9 cellular contexts compared by ENCODE assay signal in the genomic region with DNA sequence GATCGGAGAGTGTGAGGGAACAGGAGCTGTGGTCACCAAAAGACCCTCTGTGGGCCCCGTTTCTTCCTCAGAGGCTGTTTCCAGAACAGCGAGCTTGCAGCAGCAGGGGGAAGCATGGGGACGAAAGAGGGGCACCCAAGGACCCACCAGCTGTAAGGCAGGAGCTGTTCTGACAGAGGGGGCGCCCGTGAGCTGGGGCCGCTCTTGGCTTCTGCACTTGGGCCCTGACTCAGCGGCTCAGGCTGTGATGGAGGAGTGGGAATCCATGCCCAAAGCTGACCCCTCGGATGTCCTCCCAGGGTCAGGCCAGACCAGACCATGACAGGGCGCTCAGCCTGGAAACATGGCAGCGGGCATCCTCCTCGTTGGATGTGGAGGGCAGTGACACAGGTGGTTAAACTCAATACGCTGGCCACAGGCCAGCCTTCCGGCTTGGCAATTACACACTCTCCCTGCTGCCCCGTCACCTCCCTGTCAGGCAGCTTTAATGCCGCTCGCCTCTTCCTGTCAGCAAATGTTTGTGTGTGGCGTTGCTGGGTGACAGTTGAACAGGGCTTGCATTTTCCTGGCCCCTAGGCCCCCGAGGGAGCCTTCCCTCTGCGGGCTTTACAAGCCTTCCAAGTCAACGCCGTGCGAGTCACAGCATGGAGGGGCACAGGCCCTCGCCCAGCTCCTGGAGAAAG.
DNase-seq lines count a peak whose midpoint lies in the region; ATAC-seq, FAIRE-seq and TF ChIP-seq lines count a peak whose summit lies in the region.
"Had no signal": no experiment of that assay in that cellular context is flagged by ENCODE, and none has a peak within 500 bp of the region (broad histone marks: within the 10 kb centered on the region; RNA-seq: fewer than 3 reads in every experiment).

No MANE protein-coding gene starts in this region.

- DNase-seq in CD8-positive, alpha-beta memory T cell, result peak in 3 of 5 donors; percentile 22 to 61 (median 25)
- DNase-seq in NCI-H1436 (lab: John Stamatoyannopoulos, UW) (peak; percentile 41), GM12878 (ENCODE audit: low read depth, low spot score) (no peak), mesenchymal stem cell (peak; percentile 81), GM20000 (ENCODE audit: low spot score) (no peak), GF-D8 (lab: John Stamatoyannopoulos, UW) (no peak)

- H3K27ac ChIP-seq in CD8-positive, alpha-beta memory T cell (ENCODE audit: low read depth, low read length), result no peak overlapping the region
- H3K27ac ChIP-seq in GM12878 (ENCODE audit: control insufficient read depth, insufficient read depth), result no peak overlapping the region
- no peak overlapping the region for H3K27ac ChIP-seq in mesenchymal stem cell (ENCODE audit: low read length, poor library complexity, severe bottlenecking)

- no peaks in the 10 kb centered on the region for H3K9me3 ChIP-seq in CD8-positive, alpha-beta memory T cell (ENCODE audit: low read length)
- H3K9me3 ChIP-seq in GM12878 (replicated peaks; ENCODE audit: control insufficient read depth, insufficient read depth, low read length) (no peaks in the 10 kb centered on the region), mesenchymal stem cell (ENCODE audit: control insufficient read depth, low read length) (no peaks in the 10 kb centered on the region)
- H3K9me3 ChIP-seq: HAP-1 had no signal

- 28% methylated on average over 24 of the region's 24 CpGs for WGBS in GM12878 (ENCODE audit: insufficient coverage, insufficient replicate concordance, low lambda C conversion rate, missing lambda C conversion rate)
- 46% methylated on average over 14 of the region's 24 CpGs for WGBS in mesenchymal stem cell

- H3K27me3 ChIP-seq in CD8-positive, alpha-beta memory T cell (ENCODE audit: insufficient read depth, low read length, poor library complexity, severe bottlenecking), result no peaks in the 10 kb centered on the region
- H3K27me3 ChIP-seq in GM12878 (replicated peaks in 1 of 2; ENCODE audit: control insufficient read depth in 2 of 2, insufficient read depth in 2 of 2, low read length in 1 of 2) (no peaks in the 10 kb centered on the region), mesenchymal stem cell (ENCODE audit: control insufficient read depth in 1 of 2, insufficient read depth in 1 of 2, low read length in 2 of 2) (peaks cover 4 to 66% of the 10 kb centered on the region in 2 experiments)

- no peaks in the 10 kb centered on the region for H3K79me2 ChIP-seq in GM12878 (ENCODE audit: control insufficient read depth, insufficient read depth, low read length)

- peaks cover 0 to 6% of the 10 kb centered on the region in 2 donors for H3K27me3 Mint-ChIP-seq in CD8-positive, alpha-beta memory T cell

- H3K14ac ChIP-seq in mesenchymal stem cell (ENCODE audit: low read length in 2 of 2), result no peak overlapping the region

- no peak for TF ChIP-seq RAD21 in GM12878 (IDR thresholded peaks at IDR 0.05; ENCODE audit: insufficient read depth, low read depth, low read length)

- H3K23ac ChIP-seq in mesenchymal stem cell (ENCODE audit: low read length in 2 of 2), result no peak overlapping the region

- peak overlapping the region in 1 of 2 experiments; percentile 31 for H2BK12ac ChIP-seq in mesenchymal stem cell (ENCODE audit: low read length in 2 of 2)

- H3K36me3 Mint-ChIP-seq in CD8-positive, alpha-beta memory T cell, result peaks cover 0 to 1% (median 0%) of the 10 kb centered on the region in 3 donors

- SMC1A ChIA-PET in GM12878 (lab: Charles Lee; ENCODE audit: uncharacterized antibody, unreplicated experiment), result interaction anchor here (1.0 to 1.9 kb wide), 2 partner anchors 11 to 14 kb away, joined by 3 to 8 read pairs; no protein-coding TSS in a partner anchor

- no peaks in the 10 kb centered on the region for H3K36me3 ChIP-seq in CD8-positive, alpha-beta memory T cell (ENCODE audit: insufficient read depth, low read length)
- H3K36me3 ChIP-seq in GM12878 (ENCODE audit: control insufficient read depth in 2 of 2, insufficient read depth in 2 of 2, low read length in 1 of 2) (no peaks in the 10 kb centered on the region), mesenchymal stem cell (ENCODE audit: control insufficient read depth in 1 of 2, insufficient read depth in 2 of 2, low read depth in 1 of 2, low read length in 2 of 2) (no peaks in the 10 kb centered on the region)
- H3K36me3 ChIP-seq: HAP-1 had no signal

- H3K79me1 ChIP-seq in mesenchymal stem cell (replicated peaks; ENCODE audit: low read length, poor library complexity, severe bottlenecking), result no peaks in the 10 kb centered on the region

- no TSS peak for BruUV-seq in GM12878 (replicated peaks; lab: Mats Ljungman, UMichigan)

- H4K91ac ChIP-seq in mesenchymal stem cell (ENCODE audit: low read length), result peak overlapping the region; percentile 50

- H3K18ac ChIP-seq in mesenchymal stem cell (ENCODE audit: low read depth in 1 of 2, low read length in 2 of 2), result peak overlapping the region in 1 of 2 experiments; percentile 8

- POLR2A ChIA-PET in CD8-positive, alpha-beta memory T cell (lab: Charles Lee), result no interaction called here
- POLR2A ChIA-PET in GM12878 (lab: Charles Lee), result no interaction called here

- H4K8ac ChIP-seq in mesenchymal stem cell (ENCODE audit: low read length), result no peak overlapping the region

- TF ChIP-seq CTCF in GM12878 (IDR thresholded peaks at IDR 0.05 in 2 of 3, conservative IDR thresholded peaks at IDR 0.05 in 1 of 3; ENCODE audit: control insufficient read depth in 2 of 3, extremely low read depth in 1 of 3, insufficient read depth in 1 of 3, low read depth in 3 of 3, low read length in 3 of 3) (peak; percentile 15 to 39 (median 21); a peak in 5 of 6 replicates), GM20000 (IDR thresholded peaks at IDR 0.05; ENCODE audit: extremely low read depth, missing control alignments) (no peak)

- no peak overlapping the region for H2BK120ac ChIP-seq in mesenchymal stem cell (ENCODE audit: low read depth, low read length)

- H3K9ac ChIP-seq in GM12878 (ENCODE audit: control insufficient read depth, insufficient read depth, low read length) (no peak overlapping the region), mesenchymal stem cell (ENCODE audit: low read length) (no peak overlapping the region)

- no peak overlapping the region for H3K4me2 ChIP-seq in GM12878 (ENCODE audit: control insufficient read depth, insufficient read depth)
- H3K4me2 ChIP-seq in mesenchymal stem cell (ENCODE audit: low read length, poor library complexity, severe bottlenecking), result no peak overlapping the region

- FAIRE-seq in GM12878 (lab: Jason Lieb, UNC), result no peak

- no peak; the same call in 2 of the 3 replicates for ATAC-seq in GM12878
- no peak for ATAC-seq in GM18870 (IDR thresholded peaks at IDR 0.05; ENCODE audit: unreplicated experiment)
- ATAC-seq in HG03469 (IDR thresholded peaks at IDR 0.05; ENCODE audit: unreplicated experiment), result no peak

- H2BK15ac ChIP-seq in mesenchymal stem cell (ENCODE audit: low read depth, poor library complexity, severe bottlenecking), result no peak overlapping the region

- RAD21 ChIA-PET in GM12878 (lab: Charles Lee; ENCODE audit: unreplicated experiment), result interaction anchor here (1.1 kb wide), 1 partner anchor 8 kb away, joined by 3 read pairs; no protein-coding TSS in a partner anchor

- H3K4ac ChIP-seq in mesenchymal stem cell (ENCODE audit: low read depth in 1 of 2, low read length in 2 of 2), result no peak overlapping the region

- no peaks in the 10 kb centered on the region for H4K20me1 ChIP-seq in GM12878 (ENCODE audit: control insufficient read depth, insufficient read depth)

- no peak overlapping the region for H3K4me3 Mint-ChIP-seq in CD8-positive, alpha-beta memory T cell

- no peak overlapping the region for H2BK5ac ChIP-seq in mesenchymal stem cell (ENCODE audit: low read depth, low read length, poor library complexity, severe bottlenecking)

- TF ChIP-seq EP300 in GM12878 (IDR thresholded peaks at IDR 0.05; ENCODE audit: borderline replicate concordance in 1 of 2, control insufficient read depth in 1 of 2, low read depth in 2 of 2, low read length in 2 of 2), result no peak

- no peak overlapping the region for H2AK5ac ChIP-seq in mesenchymal stem cell (ENCODE audit: low read length, severe bottlenecking)

- TF ChIP-seq POLR2A in GM12878 (IDR thresholded peaks at IDR 0.05; ENCODE audit: low read depth, low read length), result no peak

- H3K4me3 ChIP-seq in CD8-positive, alpha-beta memory T cell (ENCODE audit: low read length), result no peak overlapping the region
- no peak overlapping the region for H3K4me3 ChIP-seq in GM12878
- no peak overlapping the region for H3K4me3 ChIP-seq in mesenchymal stem cell (ENCODE audit: insufficient read depth in 1 of 2, low read depth in 1 of 2, low read length in 2 of 2)
- H3K4me3 ChIP-seq: HAP-1 had no signal

- H3K27ac Mint-ChIP-seq in CD8-positive, alpha-beta memory T cell, result peak overlapping the region in 1 of 8 donors; percentile 47

- in situ Hi-C loops in GM12878 (cut with MboI), result no loop called here

- H2AFZ ChIP-seq in GM12878 (ENCODE audit: control insufficient read depth, low read depth, low read length) (no peak overlapping the region), mesenchymal stem cell (ENCODE audit: low read depth, low read length) (no peak overlapping the region)

- no peaks in the 10 kb centered on the region for H3K4me1 ChIP-seq in CD8-positive, alpha-beta memory T cell (ENCODE audit: insufficient read depth, low read length)
- no peaks in the 10 kb centered on the region for H3K4me1 ChIP-seq in GM12878 (ENCODE audit: control insufficient read depth, insufficient read depth, low read length)
- no peaks in the 10 kb centered on the region for H3K4me1 ChIP-seq in mesenchymal stem cell (ENCODE audit: control insufficient read depth, insufficient read depth, low read depth, low read length)
- H3K4me1 ChIP-seq: HAP-1 had no signal

- intact Hi-C loops in GM12878 (cut with micrococcal nuclease; ENCODE audit: unreplicated experiment), result no loop called here

- peaks cover 0 to 6% (median 0%) of the 10 kb centered on the region in 3 donors for H3K4me1 Mint-ChIP-seq in CD8-positive, alpha-beta memory T cell

- peaks cover 0 to 2% (median 0%) of the 10 kb centered on the region in 5 donors for H3K9me3 Mint-ChIP-seq in CD8-positive, alpha-beta memory T cell

- CTCF ChIA-PET in CD8-positive, alpha-beta memory T cell (lab: Charles Lee), result no interaction called here
- CTCF ChIA-PET in GM12878 (lab: Yijun Ruan, JAX), result interaction anchor here (1.2 to 1.3 kb wide), 3 partner anchors 14 to 215 kb away, joined by 3 to 5 read pairs (median 4); no protein-coding TSS in a partner anchor

TF ChIP-seq in GM12878, 131 proteins besides CTCF, POLR2A, EP300 and RAD21 (continues in another document):
- TF ChIP-seq RELA (IDR thresholded peaks at IDR 0.05; ENCODE audit: borderline replicate concordance, partially characterized antibody) (no peak), SRF (IDR thresholded peaks at IDR 0.05; ENCODE audit: low read depth in 2 of 2, low read length in 2 of 2) (no peak), CHD2 (IDR thresholded peaks at IDR 0.05; ENCODE audit: borderline replicate concordance, low read depth, low read length) (no peak), MTA2 (IDR thresholded peaks at IDR 0.05; ENCODE audit: low read depth) (no peak), GABPA (IDR thresholded peaks at IDR 0.05; ENCODE audit: low read depth) (no peak), ZBED1 (IDR thresholded peaks at IDR 0.05; ENCODE audit: borderline replicate concordance) (no peak), MYB (IDR thresholded peaks at IDR 0.05; ENCODE audit: borderline replicate concordance, low read depth, low read length) (no peak), ZNF274 (IDR thresholded peaks at IDR 0.05; ENCODE audit: insufficient read depth, insufficient read length) (no peak)

Comparison
In these comparisons a context has a peak if more than half of its experiments do, and no peak if none do; other contexts are left out.
1. DNase-seq: peak in CD8-positive, alpha-beta memory T cell (3 of 5), NCI-H1436 (single experiment) and mesenchymal stem cell (single experiment); none in GM12878 (single experiment), GM20000 (single experiment) and GF-D8 (single experiment).